ENCODE assay signal across 8 cellular contexts in the genomic region with DNA sequence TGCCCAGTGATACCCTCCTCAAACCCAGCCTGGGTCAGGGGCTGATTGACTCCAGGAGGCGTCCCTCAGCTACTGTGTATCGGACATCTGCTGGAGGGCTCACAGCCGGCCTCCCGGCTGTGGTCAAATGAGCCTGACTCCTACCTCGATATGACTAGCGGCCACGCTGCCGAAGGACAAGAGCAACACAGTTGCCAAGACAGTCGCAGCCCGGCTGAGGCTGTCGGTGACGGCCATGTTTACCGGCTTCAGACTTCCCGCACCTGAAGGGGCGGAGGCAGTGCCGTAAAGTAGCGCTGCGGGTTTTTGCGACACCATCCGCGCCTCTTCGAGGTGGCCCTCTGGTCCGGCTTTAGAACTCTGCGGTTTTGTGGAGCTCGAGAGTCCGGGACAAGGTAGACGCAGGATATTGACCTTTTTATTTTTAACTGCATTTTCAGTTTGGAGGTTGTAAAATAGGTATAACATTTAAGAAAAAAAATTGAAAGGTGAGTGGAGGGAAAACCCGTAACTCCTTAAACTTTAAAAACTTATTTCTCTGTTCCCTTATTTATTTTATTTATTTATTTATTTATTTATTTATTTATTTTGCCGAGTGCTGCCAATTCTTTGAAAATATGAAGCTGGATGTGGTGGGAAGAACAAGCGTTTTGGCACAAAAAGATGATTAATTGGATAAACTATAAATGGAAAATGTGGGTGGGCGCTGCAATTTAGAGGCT. TPM values are rescaled to one million over a fixed set of nuclear protein-coding genes. Genes with fewer than 3 reads are reported as not detected.
DNase-seq lines count a peak whose midpoint lies in the region; ATAC-seq and TF ChIP-seq lines count a peak whose summit lies in the region.

A gene (minus strand): TSS at position 265 of the 722 bp plus-strand sequence. CDS start 28 bp downstream, at position 237.

- dilution Hi-C loops in mammary epithelial cell (cut with HindIII; ENCODE audit: low sequenced_read_pairs): no loop called here

- no peak for TF ChIP-seq CTCF in WERI-Rb-1 (IDR thresholded peaks at IDR 0.05; ENCODE audit: low read depth, low read length)
- peak in 1 of 2 donors; percentile 3 for TF ChIP-seq CTCF in mammary epithelial cell (conservative IDR thresholded peaks at IDR 0.05 in 1 of 2, IDR thresholded peaks at IDR 0.05 in 1 of 2; ENCODE audit: extremely low read depth in 1 of 2, insufficient read depth in 1 of 2, low read depth in 1 of 2, low read length in 2 of 2)

- H3K36me3 ChIP-seq in ACC112 (ENCODE audit: insufficient read depth, low read length): no peaks in the 10 kb centered on the region
- H3K36me3 ChIP-seq in WERI-Rb-1: peaks cover 4% of the 10 kb centered on the region
- no peaks in the 10 kb centered on the region for H3K36me3 ChIP-seq in mammary epithelial cell (ENCODE audit: insufficient read depth, low read length)
- H3K36me3 ChIP-seq in iPS-20b (ENCODE audit: insufficient read depth, low read depth, low read length): peaks cover 14% of the 10 kb centered on the region

- H2AFZ ChIP-seq in ACC112 (ENCODE audit: low read length, unreplicated experiment): peak within 1 kb of the TSS; percentile 97
- H2AFZ ChIP-seq in mammary epithelial cell (ENCODE audit: low read depth, low read length): peak within 1 kb of the TSS; percentile 96

- ATAC-seq in GM18867 (IDR thresholded peaks at IDR 0.05; ENCODE audit: unreplicated experiment) (peak; percentile 97), HG03103 (IDR thresholded peaks at IDR 0.05; ENCODE audit: low read depth, unreplicated experiment) (peak; percentile 94)

- BruUV-seq in mammary epithelial cell (replicated peaks; lab: Mats Ljungman, UMichigan): TSS peak; percentile 44

- H3K27me3 ChIP-seq in ACC112 (ENCODE audit: insufficient read depth, low read length) (no peaks in the 10 kb centered on the region), WERI-Rb-1 (ENCODE audit: insufficient read depth, low read depth, severe bottlenecking) (no peaks in the 10 kb centered on the region), mammary epithelial cell (ENCODE audit: insufficient read depth, low read length) (no peaks in the 10 kb centered on the region), iPS-20b (ENCODE audit: insufficient read depth, low read length) (no peaks in the 10 kb centered on the region)

- no peaks in the 10 kb centered on the region for H4K20me1 ChIP-seq in mammary epithelial cell (ENCODE audit: insufficient read depth, low read length)

- peak within 1 kb of the TSS; percentile 99 for H3K4me3 ChIP-seq in ACC112 (ENCODE audit: low read depth, low read length)
- peak within 1 kb of the TSS; percentile 99 for H3K4me3 ChIP-seq in WERI-Rb-1 (ENCODE audit: low read depth, low read length)
- peak within 1 kb of the TSS; percentile 65 to 72 (median 69) for H3K4me3 ChIP-seq in mammary epithelial cell (replicated peaks in 1 of 3; ENCODE audit: insufficient read depth in 1 of 3, low read depth in 2 of 3, low read length in 3 of 3)
- peak within 1 kb of the TSS; percentile 99 for H3K4me3 ChIP-seq in iPS-20b (ENCODE audit: low read length)
- peak within 1 kb of the TSS; percentile 54 to 86 (median 82) for H3K4me3 ChIP-seq in skin epidermis

- H3K4me2 ChIP-seq in mammary epithelial cell (ENCODE audit: insufficient read depth, low read depth, low read length): peak within 1 kb of the TSS; percentile 94

- in situ Hi-C loops in mammary epithelial cell (cut with MboI; ENCODE audit: low sequenced_read_pairs in 2 of 2): no loop called here

- 2% methylated on average over 23 of the region's 31 CpGs for WGBS in mammary epithelial cell (ENCODE audit: low coverage, missing lambda C conversion rate)

- H3K9ac ChIP-seq in mammary epithelial cell (ENCODE audit: insufficient read depth, low read length): peak within 1 kb of the TSS; percentile 87
- peak within 1 kb of the TSS; percentile 94 for H3K9ac ChIP-seq in iPS-20b (ENCODE audit: low read depth, low read length)

- intact Hi-C loops in mammary epithelial cell (cut with micrococcal nuclease): loop anchor here (5.0 to 10.0 kb wide), 3 partner anchors 98 to 465 kb away; a partner anchor contains a TSS

- H3K79me2 ChIP-seq in ACC112 (ENCODE audit: control insufficient read depth, insufficient read depth, low read length, unreplicated experiment): peaks cover 27% of the 10 kb centered on the region
- peaks cover 24% of the 10 kb centered on the region for H3K79me2 ChIP-seq in mammary epithelial cell (ENCODE audit: insufficient read depth, low read length)

- H3K27ac ChIP-seq in ACC112 (ENCODE audit: low read depth, low read length): peak within 1 kb of the TSS; percentile 59
- H3K27ac ChIP-seq in WERI-Rb-1: peak within 1 kb of the TSS; percentile 76
- H3K27ac ChIP-seq in mammary epithelial cell (ENCODE audit: insufficient read depth, low read depth, low read length): peak within 1 kb of the TSS; percentile 68
- H3K27ac ChIP-seq in iPS-20b (ENCODE audit: low read length): peak within 1 kb of the TSS; percentile 53
- peak within 1 kb of the TSS in 20 of 21 experiments; percentile 67 to 92 (median 84) for H3K27ac ChIP-seq in skin epidermis

- H3K4me1 ChIP-seq in ACC112 (ENCODE audit: control insufficient read depth, insufficient read depth, low read length, unreplicated experiment): peaks cover 15% of the 10 kb centered on the region
- peaks cover 13% of the 10 kb centered on the region for H3K4me1 ChIP-seq in mammary epithelial cell (ENCODE audit: insufficient read depth, low read length)
- peaks cover 7% of the 10 kb centered on the region for H3K4me1 ChIP-seq in iPS-20b (ENCODE audit: insufficient read depth, low read length)

- CTCF ChIA-PET in mammary epithelial cell (lab: Charles Lee; ENCODE audit: low non-redundant PET): no interaction called here

- H3K9me3 ChIP-seq in WERI-Rb-1 (ENCODE audit: severe bottlenecking) (no peaks in the 10 kb centered on the region), mammary epithelial cell (replicated peaks; ENCODE audit: insufficient read depth, low read length) (no peaks in the 10 kb centered on the region), iPS-20b (ENCODE audit: insufficient read depth, low read depth, low read length) (no peaks in the 10 kb centered on the region; the same call in 1 of the 2 replicates)

- DNase-seq in NCI-H2171 treated with DMSO at 0.1 percent for 48 hours (lab: John Stamatoyannopoulos, UW) (peak; percentile 79), WERI-Rb-1 (peak; percentile 92), mammary epithelial cell (peak; percentile 86)

RNA-seq across cellular contexts. Expression of the gene that starts here (rescaled TPM):
- 10 to 100 TPM; 19.8 to 21.7 TPM for total RNA-seq in mammary epithelial cell
- polyA plus RNA-seq in mammary epithelial cell: 12.5 TPM
- polyA minus RNA-seq in mammary epithelial cell: 8.8 TPM

Comparison
In these comparisons a context has a peak if more than half of its experiments do, and no peak if none do; other contexts are left out.
1. Peak in every context shown above with its lines: DNase-seq, ATAC-seq, H3K4me3 ChIP-seq and H3K27ac ChIP-seq.